8 cellular contexts compared by ENCODE assay signal in genomic region chr20:6636209-6637159, GRCh38.
DNase-seq lines count a peak whose midpoint lies in the region; ATAC-seq and TF ChIP-seq lines count a peak whose summit lies in the region.

No MANE protein-coding gene starts in this region.

- no peak overlapping the region for H2BK120ac ChIP-seq in IMR-90 (ENCODE audit: low read depth, low read length)

- no peaks in the 10 kb centered on the region for H3K9me2 ChIP-seq in DOHH2 (replicated peaks; ENCODE audit: control insufficient read depth, low read length)

- CTCF ChIA-PET in IMR-90 (lab: Yijun Ruan, JAX): no interaction called here

- H3K79me1 ChIP-seq in IMR-90 (ENCODE audit: low read depth in 1 of 2, low read length in 2 of 2): no peaks in the 10 kb centered on the region

- H2BK5ac ChIP-seq in IMR-90 (ENCODE audit: low read depth, low read length, poor library complexity, severe bottlenecking): no peak overlapping the region

- intact Hi-C loops in IMR-90 (cut with micrococcal nuclease): loop anchor here (1.0 to 5.0 kb wide), 6 partner anchors 53 to 1221 kb away; no protein-coding TSS in a partner anchor

- H2BK15ac ChIP-seq in IMR-90 (ENCODE audit: low read depth, low read length): no peak overlapping the region

- H3K4me2 ChIP-seq in DOHH2 (ENCODE audit: low read length): no peak overlapping the region
- H3K4me2 ChIP-seq in IMR-90 (ENCODE audit: low read depth, low read length): no peak overlapping the region

- no TSS peak for BruUV-seq in IMR-90 (replicated peaks; lab: Mats Ljungman, UMichigan)

- DNase-seq in IMR-90: peak; percentile 69
- DNase-seq in SJCRH30: peak; percentile 25 to 65
- peak; percentile 47 to 79 for DNase-seq in foreskin keratinocyte
- peak; percentile 48 for DNase-seq in pulmonary artery endothelial cell (ENCODE audit: low read depth, low spot score)
- no peak for DNase-seq in activated CD4-positive, alpha-beta T cell treated with anti-CD3 and anti-CD28 coated beads for 1 hour
- DNase-seq in NCI-H128 (lab: John Stamatoyannopoulos, UW; ENCODE audit: unreplicated experiment): no peak

- no peak overlapping the region for H4K91ac ChIP-seq in IMR-90 (ENCODE audit: insufficient read depth, low read depth, low read length)

- no peaks in the 10 kb centered on the region for H3K9me1 ChIP-seq in IMR-90 (ENCODE audit: insufficient read depth, low read length)

- H3K79me2 ChIP-seq in DOHH2 (ENCODE audit: control insufficient read depth, low read length): no peaks in the 10 kb centered on the region

- in situ Hi-C loops in IMR-90 (cut with MboI; ENCODE audit: low sequenced_read_pairs): no loop called here

- TF ChIP-seq CTCF in DOHH2 (IDR thresholded peaks at IDR 0.05; ENCODE audit: low read depth, low read length, poor library complexity, severe bottlenecking): peak; percentile 33
- peak; percentile 66 for TF ChIP-seq CTCF in IMR-90 (conservative IDR thresholded peaks at IDR 0.05; ENCODE audit: low read depth, low read length)
- TF ChIP-seq CTCF in foreskin keratinocyte (conservative IDR thresholded peaks at IDR 0.05): peak; percentile 86

- TF ChIP-seq RAD21 in IMR-90 (IDR thresholded peaks at IDR 0.05; ENCODE audit: low read length): peak; percentile 64

- H2BK20ac ChIP-seq in IMR-90 (ENCODE audit: low read depth, low read length): no peak overlapping the region

- H4K5ac ChIP-seq in IMR-90 (ENCODE audit: low read depth, low read length): no peak overlapping the region

- H2AFZ ChIP-seq in IMR-90 (replicated peaks; ENCODE audit: low read length, poor library complexity): no peak overlapping the region

- H3K4me1 ChIP-seq in DOHH2 (ENCODE audit: control insufficient read depth, low read length) (no peaks in the 10 kb centered on the region), IMR-90 (ENCODE audit: control insufficient read depth, insufficient read depth, low read length) (no peaks in the 10 kb centered on the region), SJCRH30 (peaks cover 29% of the 10 kb centered on the region), foreskin keratinocyte (peaks cover 18% of the 10 kb centered on the region)

- no CpG with 5 or more reads among the region's 8 CpGs for WGBS in IMR-90 (ENCODE audit: extremely low coverage in 2 of 2, insufficient read length in 1 of 2), 2 experiments

- no peak overlapping the region for H2AK9ac ChIP-seq in IMR-90 (replicated peaks; ENCODE audit: low read depth, low read length, poor library complexity)

- dilution Hi-C loops in IMR-90 (cut with HindIII; ENCODE audit: low sequenced_read_pairs, unreplicated experiment): no loop called here

- H3K18ac ChIP-seq in IMR-90 (ENCODE audit: low read depth, low read length): no peak overlapping the region

- no peaks in the 10 kb centered on the region for H3K9me3 ChIP-seq in DOHH2 (ENCODE audit: control insufficient read depth, insufficient read depth, low read length)
- H3K9me3 ChIP-seq in IMR-90 (ENCODE audit: control insufficient read depth, insufficient read depth, low read length): no peaks in the 10 kb centered on the region
- H3K9me3 ChIP-seq in SJCRH30 (replicated peaks): no peaks in the 10 kb centered on the region

- H3K23ac ChIP-seq in IMR-90 (ENCODE audit: low read depth, low read length): no peak overlapping the region

- POLR2A ChIA-PET in IMR-90 (lab: Charles Lee; ENCODE audit: unreplicated experiment): no interaction called here

- H3K4me3 ChIP-seq in DOHH2 (ENCODE audit: low read length) (no peak overlapping the region), IMR-90 (ENCODE audit: insufficient read depth, low read depth, low read length) (no peak overlapping the region), SJCRH30 (no peak overlapping the region)

- no peak overlapping the region for H2AK5ac ChIP-seq in IMR-90 (ENCODE audit: low read depth, low read length)

- no peak overlapping the region for H4K8ac ChIP-seq in IMR-90 (ENCODE audit: low read depth in 2 of 2, low read length in 2 of 2)

- ATAC-seq in IMR-90 (ENCODE audit: low read depth): peak; percentile 87
- peak; percentile 80 for ATAC-seq in foreskin keratinocyte
- no peak for ATAC-seq in GM19452 (IDR thresholded peaks at IDR 0.05; ENCODE audit: unreplicated experiment)

- H3K27ac ChIP-seq in DOHH2 (ENCODE audit: low read depth, low read length): no peak overlapping the region
- H3K27ac ChIP-seq in IMR-90 (ENCODE audit: insufficient read depth, low read length): no peak overlapping the region
- no peak overlapping the region for H3K27ac ChIP-seq in SJCRH30
- H3K27ac ChIP-seq in foreskin keratinocyte: no peak overlapping the region

- H3K27me3 ChIP-seq in DOHH2 (ENCODE audit: control insufficient read depth, low read length) (no peaks in the 10 kb centered on the region), IMR-90 (ENCODE audit: control insufficient read depth, insufficient read depth, low read length) (peaks cover 8% of the 10 kb centered on the region), SJCRH30 (no peaks in the 10 kb centered on the region), foreskin keratinocyte (no peaks in the 10 kb centered on the region)

- H3K9ac ChIP-seq in IMR-90 (ENCODE audit: low read depth, low read length): no peak overlapping the region

- no peak overlapping the region for H3K4ac ChIP-seq in IMR-90 (ENCODE audit: low read depth, low read length)

- TF ChIP-seq POLR2A in IMR-90 (IDR thresholded peaks at IDR 0.05; ENCODE audit: low read depth, low read length): no peak

- H3F3A ChIP-seq in DOHH2 (ENCODE audit: control insufficient read depth, insufficient read depth): no peaks in the 10 kb centered on the region

- H3K14ac ChIP-seq in IMR-90 (replicated peaks; ENCODE audit: low read depth, low read length): no peak overlapping the region

- no peak overlapping the region for H3K56ac ChIP-seq in IMR-90 (ENCODE audit: extremely low read depth, insufficient read depth, low read length)

- H3K36me3 ChIP-seq in DOHH2 (ENCODE audit: control insufficient read depth, low read length) (no peaks in the 10 kb centered on the region), IMR-90 (ENCODE audit: control insufficient read depth, insufficient read depth, low read length) (no peaks in the 10 kb centered on the region), SJCRH30 (no peaks in the 10 kb centered on the region)

- H4K20me1 ChIP-seq in DOHH2 (ENCODE audit: control insufficient read depth, insufficient read depth, low read depth, low read length): no peaks in the 10 kb centered on the region
- H4K20me1 ChIP-seq in IMR-90 (ENCODE audit: insufficient read depth, low read length): no peaks in the 10 kb centered on the region

TF ChIP-seq in IMR-90, 13 proteins besides CTCF, POLR2A, EP300 and RAD21:
- TF ChIP-seq SMC3 (IDR thresholded peaks at IDR 0.05; ENCODE audit: low read depth, low read length) (peak; percentile 65), MAZ (IDR thresholded peaks at IDR 0.05; ENCODE audit: borderline replicate concordance, low read depth, low read length) (no peak)

Comparison
In these comparisons a context has a peak if more than half of its experiments do, and no peak if none do; other contexts are left out.
1. CTCF ChIP-seq: peak in every context shown above with its lines; median percentile 86 in foreskin keratinocyte; 66 in IMR-90; 33 in DOHH2.
2. DNase-seq: peak in IMR-90 (single experiment), SJCRH30 (2 of 2), foreskin keratinocyte (2 of 2) and pulmonary artery endothelial cell (single experiment); none in activated CD4-positive, alpha-beta T cell treated with anti-CD3 and anti-CD28 coated beads for 1 hour (single experiment) and NCI-H128 (single experiment).